11 cellular contexts compared by ENCODE assay signal in the genomic region with DNA sequence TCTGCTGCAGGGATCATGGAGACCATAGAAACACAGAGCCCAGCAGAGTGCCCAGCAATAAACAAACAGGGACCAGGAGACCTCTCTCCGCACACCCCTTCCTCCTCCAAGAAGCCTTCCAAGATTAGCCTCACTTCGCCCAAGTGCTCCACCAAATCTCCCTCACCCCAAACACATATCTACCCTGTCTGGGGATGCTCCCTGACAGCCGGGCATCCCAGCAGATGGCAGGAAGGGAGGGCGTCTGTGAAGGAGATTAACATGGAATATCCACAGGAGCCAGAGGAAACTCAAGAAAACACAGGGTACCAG. TPM values are rescaled to one million over a fixed set of nuclear protein-coding genes. Genes with fewer than 3 reads are reported as not detected.
DNase-seq lines count a peak whose midpoint lies in the region; ATAC-seq and TF ChIP-seq lines count a peak whose summit lies in the region.
"Had no signal": no experiment of that assay in that cellular context is flagged by ENCODE, and none has a peak within 500 bp of the region (broad histone marks: within the 10 kb centered on the region; RNA-seq: fewer than 3 reads in every experiment).

No MANE protein-coding gene starts in this region.

- no peaks in the 10 kb centered on the region for H3K27me3 Mint-ChIP-seq in stimulated activated naive CD8-positive, alpha-beta T cell treated with anti-CD3 and anti-CD28 coated beads, Interleukin-15, Interleukin-2, amounts not matched to agents 100 ng/mL and 50 ng/mL, for 24 hours
- no peaks in the 10 kb centered on the region for H3K27me3 Mint-ChIP-seq in stimulated activated naive CD8-positive, alpha-beta T cell treated with anti-CD3 and anti-CD28 coated beads, Interleukin-15, amount 100 ng/mL, for 72 hours
- no peaks in the 10 kb centered on the region for H3K27me3 Mint-ChIP-seq in activated CD8-positive, alpha-beta T cell treated with anti-CD3 and anti-CD28 coated beads for 36 hours
- H3K27me3 Mint-ChIP-seq in mesothelial cell of epicardium (ENCODE audit: low read depth) = no peaks in the 10 kb centered on the region

- DNase-seq in stimulated activated naive CD8-positive, alpha-beta T cell treated with anti-CD3 and anti-CD28 coated beads, Interleukin-15, amount 100 ng/mL, for 72 hours = no peak
- no peak for DNase-seq in activated CD8-positive, alpha-beta T cell treated with anti-CD3 and anti-CD28 coated beads for 36 hours
- DNase-seq in mesothelial cell of epicardium (ENCODE audit: low spot score in 2 of 2, unreplicated experiment in 2 of 2) (no peak), NCI-H2171 treated with DMSO at 0.1 percent for 48 hours (lab: John Stamatoyannopoulos, UW) (no peak), SW480 (ENCODE audit: low spot score) (no peak), thyroid gland (no peak)
- DNase-seq: upper lobe of right lung had no signal

- intact Hi-C loops in activated CD8-positive, alpha-beta T cell treated with anti-CD3 and anti-CD28 coated beads for 36 hours (cut with micrococcal nuclease) = loop anchor here (1.0 kb wide), 1 partner anchor 68 kb away; no protein-coding TSS in a partner anchor
- intact Hi-C loops in thyroid gland (cut with DNase I) = loop anchor here (2.0 kb wide), 1 partner anchor 71 kb away; no protein-coding TSS in a partner anchor

- no peak overlapping the region for H3K4me3 ChIP-seq in thyroid gland (replicated peaks in 1 of 3)
- H3K4me3 ChIP-seq: body of pancreas, upper lobe of right lung had no signal

- TF ChIP-seq CTCF in activated CD8-positive, alpha-beta T cell treated with anti-CD3 and anti-CD28 coated beads for 36 hours (IDR thresholded peaks at IDR 0.05) = no peak
- TF ChIP-seq CTCF in mesothelial cell of epicardium (IDR thresholded peaks at IDR 0.05; ENCODE audit: unreplicated experiment) = no peak
- no peak for TF ChIP-seq CTCF in thyroid gland (IDR thresholded peaks at IDR 0.05)

- POLR2A ChIA-PET in activated CD8-positive, alpha-beta T cell treated with anti-CD3 and anti-CD28 coated beads for 36 hours (lab: Charles Lee) = interaction anchor here (0.6 to 4.3 kb wide), 11 partner anchors 21 to 686 kb away, joined by 3 to 43 read pairs (median 3); a partner anchor contains a TSS

- H3K36me3 ChIP-seq in thyroid gland = no peaks in the 10 kb centered on the region

- peaks cover 41% of the 10 kb centered on the region for H3K4me1 Mint-ChIP-seq in stimulated activated naive CD8-positive, alpha-beta T cell treated with anti-CD3 and anti-CD28 coated beads, Interleukin-15, Interleukin-2, amounts not matched to agents 100 ng/mL and 50 ng/mL, for 24 hours (ENCODE audit: low read depth)
- H3K4me1 Mint-ChIP-seq in stimulated activated naive CD8-positive, alpha-beta T cell treated with anti-CD3 and anti-CD28 coated beads, Interleukin-15, amount 100 ng/mL, for 72 hours = peaks cover 39% of the 10 kb centered on the region
- peaks cover 15% of the 10 kb centered on the region for H3K4me1 Mint-ChIP-seq in activated CD8-positive, alpha-beta T cell treated with anti-CD3 and anti-CD28 coated beads for 36 hours (ENCODE audit: low read depth)
- peaks cover 32% of the 10 kb centered on the region for H3K4me1 Mint-ChIP-seq in mesothelial cell of epicardium

- H3K27ac Mint-ChIP-seq in stimulated activated naive CD8-positive, alpha-beta T cell treated with anti-CD3 and anti-CD28 coated beads, Interleukin-15, Interleukin-2, amounts not matched to agents 100 ng/mL and 50 ng/mL, for 24 hours = peak overlapping the region; percentile 84
- no peak overlapping the region for H3K27ac Mint-ChIP-seq in stimulated activated naive CD8-positive, alpha-beta T cell treated with anti-CD3 and anti-CD28 coated beads, Interleukin-15, amount 100 ng/mL, for 72 hours
- H3K27ac Mint-ChIP-seq in activated CD8-positive, alpha-beta T cell treated with anti-CD3 and anti-CD28 coated beads for 36 hours = peak overlapping the region; percentile 56
- peak overlapping the region; percentile 66 for H3K27ac Mint-ChIP-seq in mesothelial cell of epicardium

- no peak for TF ChIP-seq POLR2A in thyroid gland (IDR thresholded peaks at IDR 0.05)

- H3K27me3 ChIP-seq in thyroid gland = no peaks in the 10 kb centered on the region
- H3K27me3 ChIP-seq: body of pancreas, upper lobe of right lung had no signal

- H3K9me3 Mint-ChIP-seq in stimulated activated naive CD8-positive, alpha-beta T cell treated with anti-CD3 and anti-CD28 coated beads, Interleukin-15, Interleukin-2, amounts not matched to agents 100 ng/mL and 50 ng/mL, for 24 hours = no peaks in the 10 kb centered on the region
- H3K9me3 Mint-ChIP-seq in stimulated activated naive CD8-positive, alpha-beta T cell treated with anti-CD3 and anti-CD28 coated beads, Interleukin-15, amount 100 ng/mL, for 72 hours = no peaks in the 10 kb centered on the region
- H3K9me3 Mint-ChIP-seq in activated CD8-positive, alpha-beta T cell treated with anti-CD3 and anti-CD28 coated beads for 36 hours = no peaks in the 10 kb centered on the region
- peaks cover 4% of the 10 kb centered on the region for H3K9me3 Mint-ChIP-seq in mesothelial cell of epicardium
- H3K9me3 Mint-ChIP-seq: activated T-cell treated with anti-CD3 and anti-CD28 coated beads, Interleukin-2, amount 50 U/mL, for 4 hours had no signal

- H3K27ac ChIP-seq in thyroid gland = no peak overlapping the region
- H3K27ac ChIP-seq: upper lobe of right lung had no signal

- peaks cover 24 to 34% of the 10 kb centered on the region in 2 donors for H3K4me1 ChIP-seq in thyroid gland

- no peak for ATAC-seq in stimulated activated naive CD8-positive, alpha-beta T cell treated with anti-CD3 and anti-CD28 coated beads, Interleukin-15, amount 100 ng/mL, for 72 hours
- ATAC-seq in activated CD8-positive, alpha-beta T cell treated with anti-CD3 and anti-CD28 coated beads for 36 hours = no peak
- ATAC-seq in GM21723 (IDR thresholded peaks at IDR 0.05; ENCODE audit: unreplicated experiment) = no peak

- H3K36me3 Mint-ChIP-seq in stimulated activated naive CD8-positive, alpha-beta T cell treated with anti-CD3 and anti-CD28 coated beads, Interleukin-15, Interleukin-2, amounts not matched to agents 100 ng/mL and 50 ng/mL, for 24 hours (ENCODE audit: low read depth) = peaks cover 10% of the 10 kb centered on the region
- peaks cover 3% of the 10 kb centered on the region for H3K36me3 Mint-ChIP-seq in activated CD8-positive, alpha-beta T cell treated with anti-CD3 and anti-CD28 coated beads for 36 hours (ENCODE audit: low read depth)
- peaks cover 6% of the 10 kb centered on the region for H3K36me3 Mint-ChIP-seq in mesothelial cell of epicardium

- CTCF ChIA-PET in activated CD8-positive, alpha-beta T cell treated with anti-CD3 and anti-CD28 coated beads for 36 hours (lab: Charles Lee) = interaction anchor here (0.6 to 5.7 kb wide), 36 partner anchors 9 to 459 kb away, joined by 3 to 99 read pairs (median 5); a partner anchor contains a TSS

- 86 to 91% methylated on average over 4 of the region's 4 CpGs for WGBS in thyroid gland, 2 donors

- no peak overlapping the region for H3K4me3 Mint-ChIP-seq in stimulated activated naive CD8-positive, alpha-beta T cell treated with anti-CD3 and anti-CD28 coated beads, Interleukin-15, Interleukin-2, amounts not matched to agents 100 ng/mL and 50 ng/mL, for 24 hours
- no peak overlapping the region for H3K4me3 Mint-ChIP-seq in stimulated activated naive CD8-positive, alpha-beta T cell treated with anti-CD3 and anti-CD28 coated beads, Interleukin-15, amount 100 ng/mL, for 72 hours
- H3K4me3 Mint-ChIP-seq in activated CD8-positive, alpha-beta T cell treated with anti-CD3 and anti-CD28 coated beads for 36 hours = no peak overlapping the region
- H3K4me3 Mint-ChIP-seq in mesothelial cell of epicardium = no peak overlapping the region
- H3K4me3 Mint-ChIP-seq: activated T-cell treated with anti-CD3 and anti-CD28 coated beads, Interleukin-2, amount 50 U/mL, for 4 hours had no signal

- H3K9me3 ChIP-seq in thyroid gland = no peaks in the 10 kb centered on the region
- H3K9me3 ChIP-seq: body of pancreas, upper lobe of right lung had no signal

RNA-seq across cellular contexts. Expression of a gene that starts 26.5 kb away (rescaled TPM):
- total RNA-seq in activated CD8-positive, alpha-beta T cell treated with anti-CD3 and anti-CD28 coated beads for 36 hours = 10 to 100 TPM; 77.7 to 91.5 TPM
- total RNA-seq in mesothelial cell of epicardium (154 to 163 TPM (median 155 TPM) in 3 replicates), thyroid gland (100 to 1,000 TPM in 3 of 4 donors, 10 to 100 TPM in 1; 90.3 to 146 (median 122) TPM)

RNA-seq across cellular contexts. Expression of a gene that starts 51.5 kb away (rescaled TPM):
- total RNA-seq in activated CD8-positive, alpha-beta T cell treated with anti-CD3 and anti-CD28 coated beads for 36 hours = under 1 TPM; 0.14 to 0.72 TPM
- 0.63 to 1.4 TPM (median 1.1 TPM) in 3 replicates for total RNA-seq in mesothelial cell of epicardium
- total RNA-seq in thyroid gland = 10 to 100 TPM; 40.2 to 69.6 (median 50.4) TPM

Comparison
In these comparisons a context has a peak if more than half of its experiments do, and no peak if none do; other contexts are left out.
1. H3K27ac Mint-ChIP-seq: peak in stimulated activated naive CD8-positive, alpha-beta T cell treated with anti-CD3 and anti-CD28 coated beads, Interleukin-15, Interleukin-2, amounts not matched to agents 100 ng/mL and 50 ng/mL, for 24 hours (single experiment), activated CD8-positive, alpha-beta T cell treated with anti-CD3 and anti-CD28 coated beads for 36 hours (single experiment) and mesothelial cell of epicardium (single experiment); none in stimulated activated naive CD8-positive, alpha-beta T cell treated with anti-CD3 and anti-CD28 coated beads, Interleukin-15, amount 100 ng/mL, for 72 hours (0 of 2).
2. RNA of a gene that starts 51.5 kb away (total RNA-seq): 40.2 to 69.6 TPM in thyroid gland; 0.63 to 1.4 TPM in mesothelial cell of epicardium and 0.14 to 0.72 TPM in activated CD8-positive, alpha-beta T cell treated with anti-CD3 and anti-CD28 coated beads for 36 hours; every median in the first group is over 10 times any median in the second.